ENCODE assay signal across 21 cellular contexts in the genomic region with DNA sequence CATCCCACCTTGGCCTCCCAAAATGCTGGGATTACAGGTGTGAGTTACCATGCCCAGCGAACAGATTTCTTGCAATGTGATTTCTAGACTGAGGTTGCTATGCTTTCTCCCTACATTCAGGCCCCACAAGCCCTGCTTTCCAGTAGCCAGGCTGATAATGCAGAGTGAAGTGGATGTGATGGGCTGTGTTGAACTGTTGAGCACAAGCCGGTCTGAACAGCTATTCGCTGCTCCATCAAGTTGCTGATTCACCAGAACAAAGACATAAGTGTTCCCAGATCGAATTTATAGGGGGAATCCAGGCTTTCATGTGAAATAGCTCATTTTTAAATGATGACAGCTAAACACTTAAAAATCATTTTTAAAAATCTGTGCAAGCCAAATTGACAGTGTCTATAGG. TPM values are rescaled to one million over a fixed set of nuclear protein-coding genes. Genes with fewer than 3 reads are reported as not detected.
"Had no signal": no experiment of that assay in that cellular context is flagged by ENCODE, and none has a peak within 500 bp of the region (broad histone marks: within the 10 kb centered on the region; RNA-seq: fewer than 3 reads in every experiment).

No MANE protein-coding gene starts in this region.

- H3K9me3 Mint-ChIP-seq: activated naive CD8-positive, alpha-beta T cell treated with anti-CD3 and anti-CD28 coated beads, Interleukin-2, amount 10 ng/mL, durations not matched to agents 7 days and 5 days; naive B cell; stimulated activated naive B cell treated with anti-CD40 and anti-IgM and Interleukin-4, amounts not matched to agents 10 μg/mL and 1 μg/mL and 100 μg/mL, for 72 hours; WTC11 had no signal

- H3K4me3 ChIP-seq: heart left ventricle, lung, ovary, tibial artery, uterus had no signal

- H3K36me3 Mint-ChIP-seq: activated naive CD8-positive, alpha-beta T cell treated with anti-CD3 and anti-CD28 coated beads, Interleukin-2, amount 10 ng/mL, durations not matched to agents 7 days and 5 days; naive B cell; stimulated activated naive B cell treated with anti-CD40 and anti-IgM and Interleukin-4, amounts not matched to agents 10 μg/mL and 1 μg/mL and 100 μg/mL, for 72 hours had no signal

- ATAC-seq: activated CD8-positive, alpha-beta T cell treated with anti-CD3 and anti-CD28 coated beads, Interleukin-2, amount 10 ng/mL, durations not matched to agents 7 days and 5 days; heart left ventricle; stimulated activated naive B cell treated with anti-CD40 and anti-IgM and Interleukin-4, amounts not matched to agents 10 μg/mL and 1 μg/mL and 100 μg/mL, for 72 hours; T-helper 17 cell; WTC11 had no signal

- H3K4me3 Mint-ChIP-seq: activated CD8-positive, alpha-beta T cell treated with anti-CD3 and anti-CD28 coated beads, Interleukin-2, amount 10 ng/mL, durations not matched to agents 7 days and 5 days; activated naive CD8-positive, alpha-beta T cell treated with anti-CD3 and anti-CD28 coated beads, Interleukin-2, amount 10 ng/mL, durations not matched to agents 7 days and 5 days; naive B cell; stimulated activated naive B cell treated with anti-CD40 and anti-IgM and Interleukin-4, amounts not matched to agents 10 μg/mL and 1 μg/mL and 100 μg/mL, for 72 hours; T-helper 17 cell; WTC11 had no signal

- DNase-seq: activated CD4-positive, alpha-beta T cell treated with anti-CD3 and anti-CD28 coated beads for 48 hours; activated CD8-positive, alpha-beta memory T cell treated with anti-CD3 and anti-CD28 coated beads, Interleukin-2, amount 50 U/mL, for 4 hours; activated CD8-positive, alpha-beta T cell treated with anti-CD3 and anti-CD28 coated beads, Interleukin-2, amount 10 ng/mL, durations not matched to agents 7 days and 5 days; activated naive CD8-positive, alpha-beta T cell treated with anti-CD3 and anti-CD28 coated beads, Interleukin-2, amount 10 ng/mL, durations not matched to agents 7 days and 5 days; heart left ventricle; left cardiac atrium; naive B cell; ovary; retina; stimulated activated CD4-positive, alpha-beta T cell treated with anti-CD3 and anti-CD28 coated beads, Interleukin-15, amount 100 ng/mL, for 24 hours; stimulated activated CD4-positive, alpha-beta T cell treated with anti-CD3 and anti-CD28 coated beads, Interleukin-4, amount 100 ng/mL, for 1 hour; stimulated activated naive B cell treated with anti-CD40 and anti-IgM and Interleukin-4, amounts not matched to agents 10 μg/mL and 1 μg/mL and 100 μg/mL, for 72 hours; T-helper 17 cell; tibial artery; uterus had no signal

- H3K27ac Mint-ChIP-seq: activated CD8-positive, alpha-beta T cell treated with anti-CD3 and anti-CD28 coated beads, Interleukin-2, amount 10 ng/mL, durations not matched to agents 7 days and 5 days; activated naive CD8-positive, alpha-beta T cell treated with anti-CD3 and anti-CD28 coated beads, Interleukin-2, amount 10 ng/mL, durations not matched to agents 7 days and 5 days; stimulated activated naive B cell treated with anti-CD40 and anti-IgM and Interleukin-4, amounts not matched to agents 10 μg/mL and 1 μg/mL and 100 μg/mL, for 72 hours; T-helper 17 cell had no signal

RNA-seq across cellular contexts. Expression of a gene that starts 8.0 kb away (rescaled TPM):
- total RNA-seq: activated CD8-positive, alpha-beta T cell treated with anti-CD3 and anti-CD28 coated beads, Interleukin-2, amount 10 ng/mL, durations not matched to agents 7 days and 5 days; activated naive CD8-positive, alpha-beta T cell treated with anti-CD3 and anti-CD28 coated beads, Interleukin-2, amount 10 ng/mL, durations not matched to agents 7 days and 5 days; chondrocyte; dermis microvascular lymphatic vessel endothelial cell; fibroblast of lung; mononuclear cell; T-helper 17 cell had no signal
